ENCODE assay signal across 23 cellular contexts in the genomic region with DNA sequence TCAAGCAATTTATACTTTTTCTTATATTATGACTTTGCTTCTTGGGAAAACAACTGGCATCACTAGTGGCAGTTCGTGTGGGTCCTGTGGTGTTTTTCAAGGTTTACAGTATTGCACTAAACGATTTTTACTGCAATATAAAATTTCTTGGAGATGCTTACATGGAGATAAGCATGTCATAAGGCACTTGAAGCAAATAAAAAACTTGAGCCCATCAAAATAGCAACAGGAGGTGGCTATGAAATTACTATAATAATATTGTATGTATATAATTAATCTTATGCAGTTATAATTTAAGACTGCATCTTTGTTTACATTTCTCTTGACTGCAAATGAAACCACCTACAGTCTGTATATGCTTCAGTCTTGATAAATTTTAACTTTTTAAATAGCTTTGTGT.
"Had no signal": no experiment of that assay in that cellular context is flagged by ENCODE, and none has a peak within 500 bp of the region (broad histone marks: within the 10 kb centered on the region; RNA-seq: fewer than 3 reads in every experiment).

No MANE protein-coding gene starts in this region.

- DNase-seq: activated CD4-positive, alpha-beta memory T cell treated with anti-CD3 and anti-CD28 coated beads, Interleukin-2, amount 10 ng/mL, durations not matched to agents 7 days and 5 days; activated CD4-positive, alpha-beta T cell treated with anti-CD3 and anti-CD28 coated beads for 4 hours; activated CD4-positive, alpha-beta T cell treated with anti-CD3 and anti-CD28 coated beads, Interleukin-2, amount 10 ng/mL, durations not matched to agents 7 days and 5 days; activated CD4-positive, alpha-beta T cell treated with anti-CD3 and anti-CD28 coated beads, Interleukin-2, amount 50 U/mL, for 4 hours; activated CD4-positive, CD25-positive, alpha-beta regulatory T cell; activated CD4-positive, CD25-positive, alpha-beta regulatory T cell treated with anti-CD3 and anti-CD28 coated beads, Interleukin-2, amount 50 U/mL, for 72 hours; activated CD8-positive, alpha-beta memory T cell treated with anti-CD3 and anti-CD28 coated beads, Interleukin-2, amount 50 U/mL, for 48 hours; activated gamma-delta T cell; activated naive CD4-positive, alpha-beta T cell treated with anti-CD3 and anti-CD28 coated beads, Interleukin-2, amount 50 U/mL, for 16 hours; activated naive CD4-positive, alpha-beta T cell treated with Interleukin-2 at 50 U/mL for 16 hours; activated T-cell treated with anti-CD3 and anti-CD28 coated beads for 4 hours; activated T-cell treated with anti-CD3 and anti-CD28 coated beads, Interleukin-2, amount 50 U/mL, for 24 hours; activated T-cell treated with anti-CD3 and anti-CD28 coated beads, Interleukin-2, amount 50 U/mL, for 72 hours; amniotic stem cell; anterior cingulate cortex; brain microvascular endothelial cell; dorsolateral prefrontal cortex; effector memory CD4-positive, alpha-beta T cell; endodermal cell; foreskin fibroblast; head of caudate nucleus; T1000 had no signal

- FAIRE-seq: bronchial epithelial cell had no signal
